ENCODE assay signal across 10 cellular contexts in the genomic region with DNA sequence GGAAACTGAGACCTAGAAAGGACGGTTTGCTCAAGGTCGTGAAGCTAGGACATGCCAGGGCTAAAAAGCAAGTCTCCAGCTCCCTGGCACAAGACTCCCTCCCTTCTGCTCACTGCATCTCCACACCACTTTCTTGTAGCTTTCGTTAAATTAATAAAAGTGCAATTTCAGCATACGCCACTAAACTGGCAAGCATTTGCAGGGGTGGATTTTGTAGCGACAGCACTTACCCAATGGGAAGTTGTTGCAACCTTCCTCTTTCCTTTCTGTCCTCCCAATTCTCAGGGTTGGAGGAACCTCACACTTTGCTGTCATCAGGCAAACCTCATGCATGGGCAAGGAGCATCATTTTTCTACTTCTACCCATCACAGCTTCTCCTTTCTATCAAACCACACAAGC. TPM values are rescaled to one million over a fixed set of nuclear protein-coding genes. Genes with fewer than 3 reads are reported as not detected.
A peak's percentile ranks its signal among the peaks of the same experiment; 100 is the strongest.
DNase-seq lines count a peak whose midpoint lies in the region; ATAC-seq and TF ChIP-seq lines count a peak whose summit lies in the region.
"Had no signal": no experiment of that assay in that cellular context is flagged by ENCODE, and none has a peak within 500 bp of the region (broad histone marks: within the 10 kb centered on the region; RNA-seq: fewer than 3 reads in every experiment).

No MANE protein-coding gene starts in this region.

- H3K27ac Mint-ChIP-seq in activated CD4-positive, alpha-beta memory T cell treated with anti-CD3 and anti-CD28 coated beads for 36 hours: no peak overlapping the region
- no peak overlapping the region for H3K27ac Mint-ChIP-seq in activated CD4-positive, alpha-beta memory T cell treated with anti-CD3 and anti-CD28 coated beads, Interleukin-2, amount 10 ng/mL, durations not matched to agents 7 days and 5 days
- peak overlapping the region; percentile 96 for H3K27ac Mint-ChIP-seq in dendritic cell treated with granulocyte-macrophage colony-stimulating factor and Interleukin-4, amounts not matched to agents 40 ng/mL and 50 ng/mL, for 4 days

- no peaks in the 10 kb centered on the region for H3K36me3 ChIP-seq in lung (ENCODE audit: control insufficient read depth in 2 of 2, insufficient read depth in 2 of 2, low read length in 2 of 2)

- H3K4me1 Mint-ChIP-seq in activated CD4-positive, alpha-beta memory T cell treated with anti-CD3 and anti-CD28 coated beads for 36 hours (ENCODE audit: low read depth): peaks cover 2% of the 10 kb centered on the region
- H3K4me1 Mint-ChIP-seq in activated CD4-positive, alpha-beta memory T cell treated with anti-CD3 and anti-CD28 coated beads, Interleukin-2, amount 10 ng/mL, durations not matched to agents 7 days and 5 days: peaks cover 3% of the 10 kb centered on the region
- H3K4me1 Mint-ChIP-seq in dendritic cell treated with granulocyte-macrophage colony-stimulating factor and Interleukin-4, amounts not matched to agents 40 ng/mL and 50 ng/mL, for 4 days (ENCODE audit: low read depth): peaks cover 44% of the 10 kb centered on the region

- CTCF ChIA-PET in activated CD4-positive, alpha-beta memory T cell treated with anti-CD3 and anti-CD28 coated beads for 36 hours (lab: Charles Lee): interaction anchor here (0.7 to 5.3 kb wide), 7 partner anchors 23 to 524 kb away, joined by 3 to 60 read pairs (median 5); a partner anchor contains a TSS
- CTCF ChIA-PET in activated CD4-positive, alpha-beta memory T cell treated with anti-CD3 and anti-CD28 coated beads, Interleukin-2, amount 10 ng/mL, durations not matched to agents 7 days and 5 days (lab: Charles Lee): interaction anchor here (0.8 to 4.1 kb wide), 9 partner anchors 12 to 222 kb away, joined by 3 to 48 read pairs (median 4); no protein-coding TSS in a partner anchor

- peaks cover 0 to 4% of the 10 kb centered on the region in 2 donors for H3K4me1 ChIP-seq in lung (ENCODE audit: control insufficient read depth in 2 of 2, insufficient read depth in 2 of 2, low read length in 2 of 2)
- H3K4me1 ChIP-seq: testis had no signal

- intact Hi-C loops in activated CD4-positive, alpha-beta memory T cell treated with anti-CD3 and anti-CD28 coated beads for 36 hours (cut with micrococcal nuclease): no loop called here
- intact Hi-C loops in dendritic cell treated with granulocyte-macrophage colony-stimulating factor and Interleukin-4, amounts not matched to agents 40 ng/mL and 50 ng/mL, for 4 days (cut with micrococcal nuclease): loop anchor here (1.0 to 2.0 kb wide), 3 partner anchors 9 to 29 kb away; no protein-coding TSS in a partner anchor

- H3K27me3 ChIP-seq in lung (ENCODE audit: control insufficient read depth, insufficient read depth): no peaks in the 10 kb centered on the region
- H3K27me3 ChIP-seq: testis had no signal

- peak; percentile 3 for DNase-seq in activated CD4-positive, alpha-beta memory T cell treated with anti-CD3 and anti-CD28 coated beads for 36 hours
- no peak for DNase-seq in activated CD4-positive, alpha-beta memory T cell treated with anti-CD3 and anti-CD28 coated beads, Interleukin-2, amount 10 ng/mL, durations not matched to agents 7 days and 5 days
- peak; percentile 48 for DNase-seq in lung (ENCODE audit: low spot score)
- DNase-seq in ureter (ENCODE audit: low spot score): peak; percentile 41
- no peak for DNase-seq in foreskin melanocyte
- no peak for DNase-seq in effector CD8-positive, alpha-beta T cell (lab: John Stamatoyannopoulos, UW)
- DNase-seq: NCI-H2029 treated with DMSO at 0.1 percent for 48 hours, testis had no signal

- POLR2A ChIA-PET in activated CD4-positive, alpha-beta memory T cell treated with anti-CD3 and anti-CD28 coated beads for 36 hours (lab: Charles Lee): interaction anchor here (0.5 to 0.6 kb wide), 2 partner anchors 9 to 95 kb away, joined by 3 read pairs; no protein-coding TSS in a partner anchor
- POLR2A ChIA-PET in activated CD4-positive, alpha-beta memory T cell treated with anti-CD3 and anti-CD28 coated beads, Interleukin-2, amount 10 ng/mL, durations not matched to agents 7 days and 5 days (lab: Charles Lee): interaction anchor here (1.2 kb wide), 1 partner anchor 9 kb away, joined by 6 read pairs; no protein-coding TSS in a partner anchor

- no peak overlapping the region for H3K4me3 Mint-ChIP-seq in activated CD4-positive, alpha-beta memory T cell treated with anti-CD3 and anti-CD28 coated beads for 36 hours
- no peak overlapping the region for H3K4me3 Mint-ChIP-seq in activated CD4-positive, alpha-beta memory T cell treated with anti-CD3 and anti-CD28 coated beads, Interleukin-2, amount 10 ng/mL, durations not matched to agents 7 days and 5 days
- H3K4me3 Mint-ChIP-seq in dendritic cell treated with granulocyte-macrophage colony-stimulating factor and Interleukin-4, amounts not matched to agents 40 ng/mL and 50 ng/mL, for 4 days: peak overlapping the region; percentile 23

- peak; percentile 13 for ATAC-seq in lung (ENCODE audit: insufficient read depth, low FRiP score)
- ATAC-seq in GM21825 (IDR thresholded peaks at IDR 0.05; ENCODE audit: unreplicated experiment): no peak

- TF ChIP-seq CTCF in lung (IDR thresholded peaks at IDR 0.05; ENCODE audit: control extremely low read depth, extremely low read depth): no peak

- H3K27ac ChIP-seq in lung (ENCODE audit: low read depth in 1 of 2, low read length in 1 of 2): peak overlapping the region in 1 of 2 donors; percentile 40

- H3K9me3 ChIP-seq in lung (ENCODE audit: control insufficient read depth in 2 of 2, insufficient read depth in 1 of 2, low read length in 1 of 2): no peaks in the 10 kb centered on the region
- H3K9me3 ChIP-seq: testis had no signal

- peaks cover 14% of the 10 kb centered on the region for H3K27me3 Mint-ChIP-seq in activated CD4-positive, alpha-beta memory T cell treated with anti-CD3 and anti-CD28 coated beads for 36 hours
- H3K27me3 Mint-ChIP-seq in activated CD4-positive, alpha-beta memory T cell treated with anti-CD3 and anti-CD28 coated beads, Interleukin-2, amount 10 ng/mL, durations not matched to agents 7 days and 5 days: peaks cover 41% of the 10 kb centered on the region
- no peaks in the 10 kb centered on the region for H3K27me3 Mint-ChIP-seq in dendritic cell treated with granulocyte-macrophage colony-stimulating factor and Interleukin-4, amounts not matched to agents 40 ng/mL and 50 ng/mL, for 4 days

- no peaks in the 10 kb centered on the region for H3K9me3 Mint-ChIP-seq in activated CD4-positive, alpha-beta memory T cell treated with anti-CD3 and anti-CD28 coated beads for 36 hours
- H3K9me3 Mint-ChIP-seq in activated CD4-positive, alpha-beta memory T cell treated with anti-CD3 and anti-CD28 coated beads, Interleukin-2, amount 10 ng/mL, durations not matched to agents 7 days and 5 days: no peaks in the 10 kb centered on the region
- no peaks in the 10 kb centered on the region for H3K9me3 Mint-ChIP-seq in dendritic cell treated with granulocyte-macrophage colony-stimulating factor and Interleukin-4, amounts not matched to agents 40 ng/mL and 50 ng/mL, for 4 days

- no peak overlapping the region for H3K4me3 ChIP-seq in lung
- H3K4me3 ChIP-seq: testis had no signal

- WGBS in lung, 2 donors: 36 to 71% methylated on average over 5 of the region's 5 CpGs

- H3K36me3 Mint-ChIP-seq in activated CD4-positive, alpha-beta memory T cell treated with anti-CD3 and anti-CD28 coated beads for 36 hours: no peaks in the 10 kb centered on the region
- no peaks in the 10 kb centered on the region for H3K36me3 Mint-ChIP-seq in activated CD4-positive, alpha-beta memory T cell treated with anti-CD3 and anti-CD28 coated beads, Interleukin-2, amount 10 ng/mL, durations not matched to agents 7 days and 5 days (ENCODE audit: low read depth)
- peaks cover 5% of the 10 kb centered on the region for H3K36me3 Mint-ChIP-seq in dendritic cell treated with granulocyte-macrophage colony-stimulating factor and Interleukin-4, amounts not matched to agents 40 ng/mL and 50 ng/mL, for 4 days (ENCODE audit: low read depth)

RNA-seq across cellular contexts. Expression of a gene that starts 7.4 kb away (rescaled TPM):
- total RNA-seq in activated CD4-positive, alpha-beta memory T cell treated with anti-CD3 and anti-CD28 coated beads for 36 hours: 10 to 100 TPM; 31.6 to 33.6 TPM
- 10 to 100 TPM; 14.0 to 14.4 TPM for total RNA-seq in activated CD4-positive, alpha-beta memory T cell treated with anti-CD3 and anti-CD28 coated beads, Interleukin-2, amount 10 ng/mL, durations not matched to agents 7 days and 5 days
- total RNA-seq in lung (100 to 1,000 TPM; 239 to 258 TPM), ureter (304 TPM)
- 100 to 1,000 TPM in 1 of 2 donors, 10 to 100 TPM in 1; 93.2 to 354 TPM for polyA plus RNA-seq in lung

Comparison
In these comparisons a context has a peak if more than half of its experiments do, and no peak if none do; other contexts are left out.
1. DNase-seq: peak in activated CD4-positive, alpha-beta memory T cell treated with anti-CD3 and anti-CD28 coated beads for 36 hours (single experiment), lung (single experiment) and ureter (single experiment); none in activated CD4-positive, alpha-beta memory T cell treated with anti-CD3 and anti-CD28 coated beads, Interleukin-2, amount 10 ng/mL, durations not matched to agents 7 days and 5 days (single experiment), foreskin melanocyte (single experiment) and effector CD8-positive, alpha-beta T cell (single experiment).